Comparison of ENCODE assay signal across 14 cellular contexts in the genomic region with DNA sequence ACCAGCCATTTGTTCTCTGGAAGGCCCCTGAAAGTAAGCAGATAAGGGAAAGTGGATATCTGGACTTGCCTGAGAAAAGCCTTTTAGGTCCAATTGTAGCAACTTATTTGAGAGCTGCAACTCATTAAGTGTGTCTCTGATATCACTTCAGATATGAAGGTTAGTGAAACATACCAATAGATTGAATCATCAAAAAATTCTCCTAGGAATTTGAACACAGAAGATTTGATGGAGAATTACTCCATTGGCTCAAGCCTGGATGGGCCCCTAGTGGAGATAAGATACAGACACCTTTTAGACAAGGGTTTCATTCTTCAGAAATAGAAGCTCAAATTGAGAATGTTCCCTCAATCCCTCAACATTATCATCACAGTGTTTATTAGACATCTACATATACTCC.
DNase-seq lines count a peak whose midpoint lies in the region; ATAC-seq and TF ChIP-seq lines count a peak whose summit lies in the region.
"Had no signal": no experiment of that assay in that cellular context is flagged by ENCODE, and none has a peak within 500 bp of the region (broad histone marks: within the 10 kb centered on the region; RNA-seq: fewer than 3 reads in every experiment).

No MANE protein-coding gene starts in this region.

- H4K20me1 ChIP-seq in HCT116 (ENCODE audit: insufficient read depth): no peaks in the 10 kb centered on the region

- H3K9me3 Mint-ChIP-seq in WTC11: no peaks in the 10 kb centered on the region
- H3K9me3 Mint-ChIP-seq: activated T-helper 2 cell treated with anti-CD3 and anti-CD28 coated beads, Interferon-gamma antibody, Interleukin-2, Interleukin-4, amounts not matched to agents 10 μg/mL and 5 μg/mL and 100 μg/mL, durations not matched to agents 14 hours and 24 hours and 36 hours had no signal

- RAD21 ChIA-PET in HCT116 (lab: Charles Lee; ENCODE audit: low non-redundant PET in 1 of 2, low total read pairs in 2 of 2, uncharacterized antibody in 2 of 2, unreplicated experiment in 2 of 2): no interaction called here

- H3K27ac ChIP-seq in HCT116 (ENCODE audit: low read depth, low read length) (no peak overlapping the region), gastrocnemius medialis (no peak overlapping the region), lower lobe of right lung (no peak overlapping the region)
- H3K27ac ChIP-seq: BLaER1 treated with 17β-estradiol and CSF1 and Interleukin-3, amounts not matched to agents 10 nM and 100 nM had no signal

- H3K36me3 ChIP-seq in HCT116 (ENCODE audit: control insufficient read depth in 1 of 2, insufficient read depth in 2 of 2, low read length in 2 of 2) (no peaks in the 10 kb centered on the region), gastrocnemius medialis (no peaks in the 10 kb centered on the region), lower lobe of right lung (no peaks in the 10 kb centered on the region)

- ATAC-seq in HCT116: peak; percentile 62
- 0 out of 2 replicates have a peak, but pooled peaks have one; percentile 30 for ATAC-seq in WTC11
- ATAC-seq in gastrocnemius medialis: no peak
- no peak for ATAC-seq in GM18520 (IDR thresholded peaks at IDR 0.05; ENCODE audit: unreplicated experiment)
- ATAC-seq in lower lobe of right lung: no peak
- ATAC-seq: activated CD4-positive, alpha-beta T cell treated with anti-CD3 and anti-CD28 coated beads for 36 hours had no signal

- no TSS peak for BruUV-seq in HCT116 (replicated peaks; lab: Mats Ljungman, UMichigan)

- in situ Hi-C loops in ACHN (cut with HindIII; ENCODE audit: low pct_ligation_motif_present, low pct_unique_long_range_greater_than_20kb, low sequenced_read_pairs) (no loop called here), gastrocnemius medialis (cut with MboI; ENCODE audit: low sequenced_read_pairs in 4 of 4) (no loop called here)

- TF ChIP-seq POLR2A in HCT116 (IDR thresholded peaks at IDR 0.05; ENCODE audit: borderline replicate concordance, extremely low read depth, insufficient read depth, insufficient read length) (no peak), gastrocnemius medialis (IDR thresholded peaks at IDR 0.05) (no peak)

- TF ChIP-seq CTCF in HCT116 (IDR thresholded peaks at IDR 0.05 in 2 of 3, conservative IDR thresholded peaks at IDR 0.05 in 1 of 3; ENCODE audit: borderline replicate concordance in 1 of 3, insufficient read depth in 1 of 3, low read depth in 2 of 3, low read length in 2 of 3) (peak in 2 of 3 experiments; percentile 23 to 36; a peak in 4 of 6 replicates), WTC11 (IDR thresholded peaks at IDR 0.05) (no peak), gastrocnemius medialis (IDR thresholded peaks at IDR 0.05 in 4 of 5, conservative IDR thresholded peaks at IDR 0.05 in 1 of 5) (no peak), lower lobe of right lung (IDR thresholded peaks at IDR 0.05) (no peak)

- H3K4me1 ChIP-seq in HCT116 (ENCODE audit: control insufficient read depth in 1 of 2, insufficient read depth in 2 of 2, low read length in 2 of 2) (peaks cover 0 to 8% of the 10 kb centered on the region in 2 experiments; a peak in 2 of 4 replicates), gastrocnemius medialis (no peaks in the 10 kb centered on the region), lower lobe of right lung (no peaks in the 10 kb centered on the region)

- H3K9me2 ChIP-seq in HCT116 (ENCODE audit: insufficient read depth): no peaks in the 10 kb centered on the region

- CTCF ChIA-PET in HCT116 (lab: Charles Lee) (interaction anchor here (0.5 kb wide), 1 partner anchor 655 kb away, joined by 3 read pairs; no protein-coding TSS in a partner anchor), WTC11 (lab: Charles Lee) (interaction anchor here (0.8 to 1.0 kb wide), 4 partner anchors 10 to 31 kb away, joined by 3 to 5 read pairs (median 4); no protein-coding TSS in a partner anchor)

- H3K27me3 Mint-ChIP-seq in WTC11 (ENCODE audit: low read depth): no peaks in the 10 kb centered on the region
- H3K27me3 Mint-ChIP-seq: activated CD4-positive, alpha-beta T cell treated with anti-CD3 and anti-CD28 coated beads for 36 hours had no signal

- no peak overlapping the region for H3K9ac ChIP-seq in HCT116 (ENCODE audit: low read length)
- H3K9ac ChIP-seq: BLaER1 treated with 17β-estradiol and CSF1 and Interleukin-3, amounts not matched to agents 10 nM and 100 nM had no signal

- no peaks in the 10 kb centered on the region for H3K36me3 Mint-ChIP-seq in WTC11

- no peak overlapping the region for H3K4me3 Mint-ChIP-seq in WTC11
- H3K4me3 Mint-ChIP-seq: activated CD4-positive, alpha-beta T cell treated with anti-CD3 and anti-CD28 coated beads for 36 hours had no signal

- intact Hi-C loops in HCT116 (cut with micrococcal nuclease): no loop called here
- intact Hi-C loops in gastrocnemius medialis (cut with DNase I; ENCODE audit: low total_unique reads): no loop called here
- intact Hi-C loops in lower lobe of right lung (cut with DNase I): no loop called here

- peak; percentile 5 for DNase-seq in ACHN
- DNase-seq in HCT116 (ENCODE audit: low read depth, low spot score): no peak
- no peak for DNase-seq in WTC11 (ENCODE audit: low spot score)
- peak; percentile 21 for DNase-seq in glomerular visceral epithelial cell (ENCODE audit: extremely low spot score)
- no peak for DNase-seq in NCI-H446 (lab: John Stamatoyannopoulos, UW)
- no peak for DNase-seq in gastrocnemius medialis
- no peak for DNase-seq in lower lobe of right lung
- DNase-seq: activated CD4-positive, alpha-beta T cell treated with anti-CD3 and anti-CD28 coated beads for 36 hours; cerebellar nuclear complex; Karpas-422; midbrain had no signal

- H3K4me3 ChIP-seq in HCT116 (replicated peaks in 1 of 2; ENCODE audit: low read depth in 1 of 2, low read length in 2 of 2) (no peak overlapping the region), gastrocnemius medialis (no peak overlapping the region), lower lobe of right lung (no peak overlapping the region)
- H3K4me3 ChIP-seq: BLaER1 treated with 17β-estradiol and CSF1 and Interleukin-3, amounts not matched to agents 10 nM and 100 nM had no signal

- no peaks in the 10 kb centered on the region for H3K27me3 ChIP-seq in HCT116 (ENCODE audit: insufficient read depth, low read length)
- no peaks in the 10 kb centered on the region for H3K27me3 ChIP-seq in gastrocnemius medialis
- H3K27me3 ChIP-seq in lower lobe of right lung (ENCODE audit: low read depth): no peaks in the 10 kb centered on the region
- H3K27me3 ChIP-seq: BLaER1 treated with 17β-estradiol and CSF1 and Interleukin-3, amounts not matched to agents 10 nM and 100 nM had no signal

- H3K4me1 Mint-ChIP-seq in WTC11: peaks cover 8% of the 10 kb centered on the region
- H3K4me1 Mint-ChIP-seq: activated CD4-positive, alpha-beta T cell treated with anti-CD3 and anti-CD28 coated beads for 36 hours had no signal

- no peak overlapping the region for H3K4me2 ChIP-seq in HCT116 (ENCODE audit: low read length)
- H3K4me2 ChIP-seq: BLaER1 treated with 17β-estradiol and CSF1 and Interleukin-3, amounts not matched to agents 10 nM and 100 nM had no signal

- no peaks in the 10 kb centered on the region for H3K79me2 ChIP-seq in HCT116 (ENCODE audit: insufficient read depth, low read length)

- H3K27ac Mint-ChIP-seq in WTC11: no peak overlapping the region
- H3K27ac Mint-ChIP-seq: activated CD4-positive, alpha-beta T cell treated with anti-CD3 and anti-CD28 coated beads for 36 hours; activated T-helper 2 cell treated with anti-CD3 and anti-CD28 coated beads, Interferon-gamma antibody, Interleukin-2, Interleukin-4, amounts not matched to agents 10 μg/mL and 5 μg/mL and 100 μg/mL, durations not matched to agents 14 hours and 24 hours and 36 hours had no signal

- no peak overlapping the region for H2AFZ ChIP-seq in HCT116 (ENCODE audit: low read depth, low read length, poor library complexity, severe bottlenecking)

- POLR2A ChIA-PET in HCT116 (lab: Charles Lee): no interaction called here
- POLR2A ChIA-PET in WTC11 (lab: Charles Lee): no interaction called here

- TF ChIP-seq RAD21 in HCT116 (IDR thresholded peaks at IDR 0.05; ENCODE audit: low read depth): peak; percentile 14; the same call in 1 of the 2 replicates

- no peaks in the 10 kb centered on the region for H3K9me3 ChIP-seq in HCT116 (ENCODE audit: control insufficient read depth in 1 of 2, insufficient read depth in 1 of 2, low read depth in 1 of 2, low read length in 2 of 2)
- no peaks in the 10 kb centered on the region for H3K9me3 ChIP-seq in gastrocnemius medialis
- no peaks in the 10 kb centered on the region for H3K9me3 ChIP-seq in lower lobe of right lung
- H3K9me3 ChIP-seq: BLaER1 treated with 17β-estradiol and CSF1 and Interleukin-3, amounts not matched to agents 10 nM and 100 nM had no signal

TF ChIP-seq in HCT116, 20 proteins besides CTCF, POLR2A, EP300 and RAD21 (continues in another document):
- TF ChIP-seq POLR2AphosphoS5 (IDR thresholded peaks at IDR 0.05; ENCODE audit: low read depth, low read length) (no peak), EZH2 (IDR thresholded peaks at IDR 0.05) (no peak), SRF (IDR thresholded peaks at IDR 0.05; ENCODE audit: low read depth) (no peak), TCF7L2 (IDR thresholded peaks at IDR 0.05; ENCODE audit: borderline replicate concordance, extremely low read depth, insufficient read depth, insufficient read length) (no peak), JUND (IDR thresholded peaks at IDR 0.05) (no peak), YY1 (IDR thresholded peaks at IDR 0.05; ENCODE audit: extremely low read depth, insufficient replicate concordance, low read depth, low read length) (no peak), EZH2phosphoT487 (IDR thresholded peaks at IDR 0.05; ENCODE audit: borderline replicate concordance) (no peak), SIN3A (IDR thresholded peaks at IDR 0.05; ENCODE audit: low read depth) (no peak), ZFX (IDR thresholded peaks at IDR 0.05) (no peak)

TF ChIP-seq in WTC11, 78 proteins besides CTCF, POLR2A, EP300 and RAD21 (continues in another document):
- TF ChIP-seq ZMAT4 (CRISPR knock-in tag; IDR thresholded peaks at IDR 0.05) (no peak), CBFB (CRISPR knock-in tag; IDR thresholded peaks at IDR 0.05; ENCODE audit: low read depth) (no peak)
- TF ChIP-seq, protein P1, sequence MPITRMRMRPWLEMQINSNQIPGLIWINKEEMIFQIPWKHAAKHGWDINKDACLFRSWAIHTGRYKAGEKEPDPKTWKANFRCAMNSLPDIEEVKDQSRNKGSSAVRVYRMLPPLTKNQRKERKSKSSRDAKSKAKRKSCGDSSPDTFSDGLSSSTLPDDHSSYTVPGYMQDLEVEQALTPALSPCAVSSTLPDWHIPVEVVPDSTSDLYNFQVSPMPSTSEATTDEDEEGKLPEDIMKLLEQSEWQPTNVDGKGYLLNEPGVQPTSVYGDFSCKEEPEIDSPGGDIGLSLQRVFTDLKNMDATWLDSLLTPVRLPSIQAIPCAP (CRISPR knock-in tag; IDR thresholded peaks at IDR 0.05): no peak

Comparison
In these comparisons a context has a peak if more than half of its experiments do, and no peak if none do; other contexts are left out.
1. DNase-seq: peak in ACHN (single experiment) and glomerular visceral epithelial cell (single experiment); none in HCT116 (single experiment), WTC11 (single experiment), NCI-H446 (0 of 2), gastrocnemius medialis (0 of 2) and lower lobe of right lung (single experiment).
2. ATAC-seq: peak in HCT116 (single experiment) and WTC11 (single experiment); none in gastrocnemius medialis (0 of 2), GM18520 (single experiment) and lower lobe of right lung (0 of 2).
3. CTCF ChIP-seq: peak in HCT116 (2 of 3); none in WTC11 (single experiment), gastrocnemius medialis (0 of 5) and lower lobe of right lung (single experiment).